In genomic region chr10:72029414-72029813, GRCh38 we compare ENCODE assay signal across 16 cellular contexts. TPM values are rescaled to one million over a fixed set of nuclear protein-coding genes. Genes with fewer than 3 reads are reported as not detected.
A peak's percentile ranks its signal among the peaks of the same experiment; 100 is the strongest.
DNase-seq lines count a peak whose midpoint lies in the region; ATAC-seq and TF ChIP-seq lines count a peak whose summit lies in the region.
"Had no signal": no experiment of that assay in that cellular context is flagged by ENCODE, and none has a peak within 500 bp of the region (broad histone marks: within the 10 kb centered on the region; RNA-seq: fewer than 3 reads in every experiment).

No MANE protein-coding gene starts in this region.

- H3K36me3 Mint-ChIP-seq in nephron (ENCODE audit: low read depth): no peaks in the 10 kb centered on the region
- H3K36me3 Mint-ChIP-seq: CD14-positive monocyte; CD4-positive, alpha-beta memory T cell had no signal

- H3K4me1 Mint-ChIP-seq in nephron: peaks cover 70% of the 10 kb centered on the region
- H3K4me1 Mint-ChIP-seq: CD14-positive monocyte, H9 had no signal

- TF ChIP-seq CTCF in right atrium auricular region (IDR thresholded peaks at IDR 0.05): no peak
- no peak for TF ChIP-seq CTCF in heart right ventricle (IDR thresholded peaks at IDR 0.05)
- TF ChIP-seq CTCF in nephron (IDR thresholded peaks at IDR 0.05; ENCODE audit: unreplicated experiment in 3 of 3): no peak
- no peak for TF ChIP-seq CTCF in uterus (IDR thresholded peaks at IDR 0.05)

- no peak overlapping the region for H3K4me2 ChIP-seq in trophoblast cell (ENCODE audit: low read length)
- H3K4me2 ChIP-seq: BLaER1 had no signal

- H3K9me3 ChIP-seq in right atrium auricular region (no peaks in the 10 kb centered on the region), heart right ventricle (no peaks in the 10 kb centered on the region), trophoblast cell (ENCODE audit: insufficient read depth, low read depth, low read length) (peaks cover 2% of the 10 kb centered on the region), uterus (no peaks in the 10 kb centered on the region)
- H3K9me3 ChIP-seq: BLaER1 had no signal

- peak overlapping the region; percentile 73 to 76 for H3K27ac ChIP-seq in right atrium auricular region
- peak overlapping the region in 1 of 10 donors; percentile 46 for H3K27ac ChIP-seq in heart right ventricle
- H3K27ac ChIP-seq in trophoblast cell (ENCODE audit: low read depth, low read length): no peak overlapping the region
- peak overlapping the region; percentile 80 to 89 for H3K27ac ChIP-seq in uterus
- H3K27ac ChIP-seq: BLaER1 had no signal

- H3K27me3 ChIP-seq in right atrium auricular region (no peaks in the 10 kb centered on the region), heart right ventricle (no peaks in the 10 kb centered on the region), trophoblast cell (ENCODE audit: insufficient read depth, low read length) (no peaks in the 10 kb centered on the region), uterus (no peaks in the 10 kb centered on the region)
- H3K27me3 ChIP-seq: BLaER1 had no signal

- WGBS in heart right ventricle, 2 donors: 100% methylated on average over 1 of the region's 1 CpG
- no CpG with 5 or more reads among the region's 1 CpG for WGBS in trophoblast cell (ENCODE audit: extremely low coverage, insufficient coverage, insufficient read length)

- H3K9ac ChIP-seq in trophoblast cell (ENCODE audit: low read length): no peak overlapping the region
- H3K9ac ChIP-seq: BLaER1 had no signal

- H3K27ac Mint-ChIP-seq in nephron: peak overlapping the region in 2 of 3 experiments; percentile 26 to 94
- H3K27ac Mint-ChIP-seq: CD14-positive monocyte; CD4-positive, alpha-beta memory T cell; H9 had no signal

- H3K4me1 ChIP-seq in right atrium auricular region: peaks cover 0 to 42% of the 10 kb centered on the region in 2 donors
- H3K4me1 ChIP-seq in heart right ventricle: peaks cover 3 to 27% (median 13%) of the 10 kb centered on the region in 9 donors
- peaks cover 7 to 19% of the 10 kb centered on the region in 2 experiments for H3K4me1 ChIP-seq in trophoblast cell (ENCODE audit: control insufficient read depth in 1 of 2, insufficient read depth in 2 of 2, low read length in 2 of 2)
- peaks cover 4 to 8% of the 10 kb centered on the region in 2 donors for H3K4me1 ChIP-seq in uterus

- no peak overlapping the region for H2BK120ac ChIP-seq in trophoblast cell (ENCODE audit: insufficient read depth, low read length, poor library complexity)

- H3K14ac ChIP-seq in trophoblast cell (ENCODE audit: low read length): no peak overlapping the region

- peaks cover 4% of the 10 kb centered on the region for H3K9me3 Mint-ChIP-seq in nephron
- H3K9me3 Mint-ChIP-seq: CD4-positive, alpha-beta memory T cell; H9 had no signal

- intact Hi-C loops in heart right ventricle (cut with DNase I) (no loop called here), uterus (cut with DNase I; ENCODE audit: low total_unique reads) (no loop called here)

- H3K23ac ChIP-seq in trophoblast cell (ENCODE audit: low read length): no peak overlapping the region

- H3K36me3 ChIP-seq in right atrium auricular region: no peaks in the 10 kb centered on the region
- no peaks in the 10 kb centered on the region for H3K36me3 ChIP-seq in heart right ventricle
- H3K36me3 ChIP-seq in trophoblast cell (ENCODE audit: control insufficient read depth in 1 of 2, insufficient read depth in 2 of 2, low read length in 2 of 2): no peaks in the 10 kb centered on the region
- no peaks in the 10 kb centered on the region for H3K36me3 ChIP-seq in uterus
- H3K36me3 ChIP-seq: BLaER1 had no signal

- no peak for DNase-seq in right atrium auricular region (ENCODE audit: low spot score)
- no peak for DNase-seq in heart right ventricle
- DNase-seq in trophoblast cell: no peak
- no peak for DNase-seq in uterus
- DNase-seq in activated effector memory CD4-positive, alpha-beta T cell treated with Interleukin-2 at 50 U/mL for 16 hours: no peak
- DNase-seq: 8988T; CD4-positive, alpha-beta memory T cell; DMS153; DMS79 treated with DMSO at 0.1 percent for 48 hours; GF-D8; H9 had no signal

- peak overlapping the region; percentile 56 for H2AFZ ChIP-seq in trophoblast cell (ENCODE audit: insufficient read depth, low read length, poor library complexity)

- no peak overlapping the region for H2BK5ac ChIP-seq in trophoblast cell (ENCODE audit: low read depth, low read length, poor library complexity)

- H2AK5ac ChIP-seq in trophoblast cell (ENCODE audit: low read length): peak overlapping the region; percentile 51

- peak overlapping the region; percentile 37 for H2BK12ac ChIP-seq in trophoblast cell (ENCODE audit: low read length)

- H4K12ac ChIP-seq in trophoblast cell (ENCODE audit: low read depth, low read length): no peak overlapping the region

- H3K4me3 Mint-ChIP-seq in nephron: peak overlapping the region in 1 of 3 experiments; percentile 9
- H3K4me3 Mint-ChIP-seq: CD14-positive monocyte; CD4-positive, alpha-beta memory T cell; H9 had no signal

- H3K18ac ChIP-seq in trophoblast cell (ENCODE audit: low read length): no peak overlapping the region

- ATAC-seq in heart right ventricle: no peak
- no peak for ATAC-seq in GM18517 (IDR thresholded peaks at IDR 0.05; ENCODE audit: unreplicated experiment)
- no peak for ATAC-seq in GM18520 (IDR thresholded peaks at IDR 0.05; ENCODE audit: unreplicated experiment)

- peaks cover 8% of the 10 kb centered on the region for H3K27me3 Mint-ChIP-seq in nephron (ENCODE audit: low read depth)

- H4K91ac ChIP-seq in trophoblast cell (ENCODE audit: low read depth, low read length): peak overlapping the region; percentile 16

- no peak for TF ChIP-seq POLR2A in uterus (IDR thresholded peaks at IDR 0.05)

- H3K4ac ChIP-seq in trophoblast cell (ENCODE audit: low read depth, low read length): no peak overlapping the region

- peaks cover 11% of the 10 kb centered on the region for H3K79me1 ChIP-seq in trophoblast cell (ENCODE audit: low read length)

- no peaks in the 10 kb centered on the region for H3K79me2 ChIP-seq in trophoblast cell (ENCODE audit: control insufficient read depth, insufficient read depth, low read length, poor library complexity)

- no peak overlapping the region for H3K4me3 ChIP-seq in right atrium auricular region
- no peak overlapping the region for H3K4me3 ChIP-seq in heart right ventricle
- H3K4me3 ChIP-seq in trophoblast cell (ENCODE audit: low read depth, low read length): no peak overlapping the region
- no peak overlapping the region for H3K4me3 ChIP-seq in uterus
- H3K4me3 ChIP-seq: BLaER1 had no signal

- no peak overlapping the region for H4K8ac ChIP-seq in trophoblast cell (ENCODE audit: low read depth, low read length)

RNA-seq across cellular contexts. Expression of gene SPOCK2, which starts 58.9 kb away (rescaled TPM):
- total RNA-seq in right atrium auricular region: 10 to 100 TPM; 19.3 to 19.8 TPM
- 10 to 100 TPM in 2 of 10 donors, 1 to 10 TPM in 8; 3.5 to 12.8 (median 6.4) TPM for total RNA-seq in heart right ventricle
- polyA plus RNA-seq in heart right ventricle: 10 to 100 TPM in 1 of 2 donors, 1 to 10 TPM in 1; 6.7 to 13.4 TPM
- 0.49 and 0.52 TPM in 2 replicates for polyA plus RNA-seq in trophoblast cell (2013)
- total RNA-seq in uterus: 10 to 100 TPM in 1 of 4 donors, 1 to 10 TPM in 3; 1.8 to 18.7 (median 4.5) TPM
